In genomic region chr6:37239950-37240713, GRCh38 we compare ENCODE assay signal across 1 cellular context.
TF ChIP-seq lines count a peak whose summit lies in the region.

No MANE protein-coding gene starts in this region.

TF ChIP-seq in K562, 482 proteins besides CTCF, POLR2A, EP300 and RAD21 (continued from another document and continues in another):
- TF ChIP-seq CLOCK (CRISPR knock-in tag; IDR thresholded peaks at IDR 0.05; ENCODE audit: borderline replicate concordance) (no peak), FOXJ3 (CRISPR knock-in tag; IDR thresholded peaks at IDR 0.05) (no peak), HDGF (IDR thresholded peaks at IDR 0.05) (no peak), RB1 (IDR thresholded peaks at IDR 0.05; ENCODE audit: low read depth) (no peak), SNAPC5 (CRISPR knock-in tag; IDR thresholded peaks at IDR 0.05) (no peak), TCF15 (CRISPR knock-in tag; IDR thresholded peaks at IDR 0.05) (no peak), SMAD4 (CRISPR knock-in tag; conservative IDR thresholded peaks at IDR 0.05) (peak; percentile 75), GATAD2B (IDR thresholded peaks at IDR 0.05; ENCODE audit: borderline replicate concordance) (peak; percentile 85), CREB3 (tag; conservative IDR thresholded peaks at IDR 0.05; ENCODE audit: low read depth) (peak; percentile 95), ZNF584 (CRISPR knock-in tag; IDR thresholded peaks at IDR 0.05; ENCODE audit: low read depth) (no peak; the same call in 1 of the 2 replicates), ZBTB12 (CRISPR knock-in tag; IDR thresholded peaks at IDR 0.05) (peak; percentile 19; the same call in 1 of the 2 replicates), BCL6 (CRISPR knock-in tag; IDR thresholded peaks at IDR 0.05) (no peak), ZBTB34 (CRISPR knock-in tag; IDR thresholded peaks at IDR 0.05) (no peak), CBX2 (IDR thresholded peaks at IDR 0.05; ENCODE audit: insufficient read depth, low read length, poor library complexity, severe bottlenecking) (no peak), TSC22D4 (tag; IDR thresholded peaks at IDR 0.05) (no peak), POLR2G (IDR thresholded peaks at IDR 0.05; ENCODE audit: low read depth, low read length) (no peak), BRCA1 (IDR thresholded peaks at IDR 0.05) (no peak), BRCA1 (CRISPR knock-in tag; IDR thresholded peaks at IDR 0.05) (no peak), TAF7 (tag; IDR thresholded peaks at IDR 0.05) (no peak), ZBTB17 (CRISPR knock-in tag; IDR thresholded peaks at IDR 0.05) (peak; percentile 72), E2F4 (CRISPR knock-in tag; IDR thresholded peaks at IDR 0.05; ENCODE audit: low read depth) (no peak), ARID3A (IDR thresholded peaks at IDR 0.05; ENCODE audit: borderline replicate concordance, low read depth, low read length) (peak; percentile 23; the same call in 1 of the 2 replicates), ZC3H11A (IDR thresholded peaks at IDR 0.05; ENCODE audit: low read depth, low read length) (no peak), ELF2 (CRISPR knock-in tag; IDR thresholded peaks at IDR 0.05) (no peak), POLR3A (IDR thresholded peaks at IDR 0.05; ENCODE audit: borderline replicate concordance, extremely low read depth, insufficient read depth, insufficient read length) (no peak), MTA1 (IDR thresholded peaks at IDR 0.05; ENCODE audit: borderline replicate concordance) (peak; percentile 70; the same call in 1 of the 2 replicates), ZBTB8A (IDR thresholded peaks at IDR 0.05; ENCODE audit: partially characterized antibody) (no peak), KLF10 (CRISPR knock-in tag; IDR thresholded peaks at IDR 0.05) (no peak), CC2D1A (IDR thresholded peaks at IDR 0.05) (peak; percentile 52; the same call in 1 of the 2 replicates), ZNF408 (CRISPR knock-in tag; IDR thresholded peaks at IDR 0.05; ENCODE audit: low read depth) (no peak), CREBBP (IDR thresholded peaks at IDR 0.05; ENCODE audit: low read depth, low read length) (no peak), SREBF1 (IDR thresholded peaks at IDR 0.05; ENCODE audit: borderline replicate concordance, low read depth, low read length) (no peak), STAT6 (CRISPR knock-in tag; IDR thresholded peaks at IDR 0.05) (0 out of 2 replicates have a peak, but pooled peaks have one; percentile 47), SRSF9 (IDR thresholded peaks at IDR 0.05; ENCODE audit: borderline replicate concordance, low read depth, low read length) (no peak), HNRNPK (IDR thresholded peaks at IDR 0.05; ENCODE audit: low read depth, low read length, poor library complexity, severe bottlenecking) (no peak), CREB3L1 (IDR thresholded peaks at IDR 0.05; ENCODE audit: borderline replicate concordance, low read depth) (no peak), SRF (CRISPR knock-in tag; IDR thresholded peaks at IDR 0.05) (no peak), ZNF133 (CRISPR knock-in tag; IDR thresholded peaks at IDR 0.05) (no peak), PTBP1 (IDR thresholded peaks at IDR 0.05; ENCODE audit: low read depth, low read length) (no peak), ZNF696 (CRISPR knock-in tag; conservative IDR thresholded peaks at IDR 0.05) (no peak), ZNF239 (CRISPR knock-in tag; IDR thresholded peaks at IDR 0.05) (peak; percentile 55; the same call in 1 of the 2 replicates), ZBED1 (IDR thresholded peaks at IDR 0.05) (no peak), ESRRA (IDR thresholded peaks at IDR 0.05; ENCODE audit: borderline replicate concordance, low read depth) (peak; percentile 48; the same call in 1 of the 2 replicates), L3MBTL2 (IDR thresholded peaks at IDR 0.05) (peak; percentile 77), DMBX1 (CRISPR knock-in tag; IDR thresholded peaks at IDR 0.05; ENCODE audit: borderline replicate concordance) (no peak; the same call in none of the 2 replicates), KLF16 (IDR thresholded peaks at IDR 0.05) (no peak; the same call in 1 of the 2 replicates), RNF2 (IDR thresholded peaks at IDR 0.05) (no peak), E2F5 (CRISPR knock-in tag; IDR thresholded peaks at IDR 0.05) (no peak), U2AF2 (optimal IDR thresholded peaks at IDR 0.05; ENCODE audit: low read depth, low read length) (no peak), SOX6 (IDR thresholded peaks at IDR 0.05) (peak; percentile 77; the same call in 1 of the 2 replicates), ETV5 (CRISPR knock-in tag; IDR thresholded peaks at IDR 0.05; ENCODE audit: low read depth) (no peak), HMBOX1 (IDR thresholded peaks at IDR 0.05) (no peak; the same call in 1 of the 2 replicates), TBP (optimal IDR thresholded peaks at IDR 0.05; ENCODE audit: low read depth, low read length) (peak; percentile 56), SRSF3 (IDR thresholded peaks at IDR 0.05; ENCODE audit: insufficient read depth, low read length) (no peak), NR1H2 (CRISPR knock-in tag; IDR thresholded peaks at IDR 0.05) (no peak)
